ENCODE assay signal across 1 cellular context in genomic region chr17:76772842-76773521, GRCh38.
TF ChIP-seq lines count a peak whose summit lies in the region.

No MANE protein-coding gene starts in this region.

TF ChIP-seq in endothelial cell of umbilical vein, 7 proteins besides CTCF, POLR2A, EP300 and RAD21:
- no peak for TF ChIP-seq JUN (IDR thresholded peaks at IDR 0.05; ENCODE audit: borderline replicate concordance, insufficient read depth, insufficient read length, low read depth)
- no peak for TF ChIP-seq MYC (IDR thresholded peaks at IDR 0.05; ENCODE audit: low read depth, low read length)
- TF ChIP-seq MAX (IDR thresholded peaks at IDR 0.05; ENCODE audit: insufficient read depth, insufficient read length), result no peak
- TF ChIP-seq POLR2AphosphoS5 (IDR thresholded peaks at IDR 0.05; ENCODE audit: insufficient read depth, low read depth, low read length), result peak; percentile 33
- TF ChIP-seq FOS (IDR thresholded peaks at IDR 0.05; ENCODE audit: borderline replicate concordance, insufficient read depth, low read length), result peak; percentile 62
- no peak for TF ChIP-seq GATA2 (IDR thresholded peaks at IDR 0.05; ENCODE audit: insufficient read depth, insufficient read length, low read depth, low read length)
- no peak for TF ChIP-seq EZH2 (IDR thresholded peaks at IDR 0.05; ENCODE audit: borderline replicate concordance, low read depth, low read length, severe bottlenecking)
TF ChIP-seq in endothelial cell of umbilical vein: peak in this region for 2.
